23 cellular contexts compared by ENCODE assay signal in genomic region chr4:151850751-151851150, GRCh38.
DNase-seq lines count a peak whose midpoint lies in the region; ATAC-seq and TF ChIP-seq lines count a peak whose summit lies in the region.
"Had no signal": no experiment of that assay in that cellular context is flagged by ENCODE, and none has a peak within 500 bp of the region (broad histone marks: within the 10 kb centered on the region; RNA-seq: fewer than 3 reads in every experiment).

No MANE protein-coding gene starts in this region.

- no peak overlapping the region for H3K27ac ChIP-seq in PC-3 (ENCODE audit: low read length)

- H3K4me1 ChIP-seq in PC-3 (ENCODE audit: insufficient read depth, low read length), result no peaks in the 10 kb centered on the region
- H3K4me1 ChIP-seq: esophagus squamous epithelium had no signal

- H3K36me3 ChIP-seq in BJ (ENCODE audit: control insufficient read depth, insufficient read depth, low read length) (no peaks in the 10 kb centered on the region), PC-3 (ENCODE audit: low read depth, low read length) (no peaks in the 10 kb centered on the region)
- H3K36me3 ChIP-seq: esophagus squamous epithelium had no signal

- H3F3A ChIP-seq in PC-3 (ENCODE audit: low read length, unreplicated experiment), result no peaks in the 10 kb centered on the region

- peak; percentile 29 for ATAC-seq in PC-3
- ATAC-seq in omental fat pad (ENCODE audit: low FRiP score), result peak; percentile 57
- ATAC-seq in HG03469 (IDR thresholded peaks at IDR 0.05; ENCODE audit: unreplicated experiment), result no peak
- ATAC-seq in HG02642 (IDR thresholded peaks at IDR 0.05; ENCODE audit: poor library complexity, unreplicated experiment), result no peak
- ATAC-seq in HG03175 (IDR thresholded peaks at IDR 0.05; ENCODE audit: unreplicated experiment), result no peak
- ATAC-seq: activated CD4-positive, CD25-positive, alpha-beta regulatory T cell treated with anti-CD3 and anti-CD28 coated beads, Interleukin-2, amount 50 U/mL, for 24 hours; activated CD8-positive, alpha-beta T cell treated with anti-CD3 and anti-CD28 coated beads, Interleukin-2, amount 10 ng/mL, durations not matched to agents 7 days and 5 days; effector memory CD8-positive, alpha-beta T cell had no signal

- no peaks in the 10 kb centered on the region for H3K79me2 ChIP-seq in PC-3 (ENCODE audit: low read length)

- no peak overlapping the region for H2AFZ ChIP-seq in PC-3 (ENCODE audit: low read length)

- no peaks in the 10 kb centered on the region for H3K9me3 ChIP-seq in PC-3 (ENCODE audit: low read length)
- H3K9me3 ChIP-seq: esophagus squamous epithelium had no signal

- intact Hi-C loops in PC-3 (cut with micrococcal nuclease), result no loop called here

- no peaks in the 10 kb centered on the region for H4K20me1 ChIP-seq in PC-3 (ENCODE audit: low read length)

- CTCF ChIA-PET in BJ (lab: Yijun Ruan, JAX) (no interaction called here), PC-3 (lab: Charles Lee) (interaction anchor here (0.5 kb wide), 1 partner anchor 460 kb away, joined by 3 read pairs; no protein-coding TSS in a partner anchor)

- no peaks in the 10 kb centered on the region; the same call in 1 of the 2 replicates for H3K27me3 ChIP-seq in BJ (ENCODE audit: control insufficient read depth, insufficient read depth, low read length)
- H3K27me3 ChIP-seq in PC-3 (ENCODE audit: low read length), result no peaks in the 10 kb centered on the region
- H3K27me3 ChIP-seq: esophagus squamous epithelium had no signal

- no peaks in the 10 kb centered on the region for H3K9me2 ChIP-seq in PC-3 (replicated peaks; ENCODE audit: low read length)

- no peak overlapping the region for H3K4me2 ChIP-seq in PC-3 (ENCODE audit: low read length)

- no TSS peak for BruUV-seq in PC-3 (replicated peaks; lab: Mats Ljungman, UMichigan)

- no peak overlapping the region for H3K4me3 ChIP-seq in BJ (ENCODE audit: low read depth, low read length)
- no peak overlapping the region for H3K4me3 ChIP-seq in PC-3 (ENCODE audit: low read length)
- H3K4me3 ChIP-seq in fibroblast of mammary gland (ENCODE audit: control insufficient read depth, low read depth, low read length), result no peak overlapping the region
- H3K4me3 ChIP-seq: esophagus squamous epithelium had no signal

- POLR2A ChIA-PET in BJ (lab: Charles Lee) (no interaction called here), PC-3 (lab: Charles Lee; ENCODE audit: unreplicated experiment) (no interaction called here)

- no peak overlapping the region for H3K9ac ChIP-seq in PC-3 (ENCODE audit: low read length)

- TF ChIP-seq CTCF in BJ (IDR thresholded peaks at IDR 0.05; ENCODE audit: insufficient read depth, low read depth, low read length) (no peak), PC-3 (conservative IDR thresholded peaks at IDR 0.05; ENCODE audit: low read depth, low read length) (no peak), fibroblast of mammary gland (conservative IDR thresholded peaks at IDR 0.05; ENCODE audit: control insufficient read depth, insufficient read depth, low read depth, low read length) (no peak), omental fat pad (IDR thresholded peaks at IDR 0.05) (no peak)

- DNase-seq in BJ (ENCODE audit: low read depth) (peak; percentile 2), PC-3 (no peak), fibroblast of mammary gland (ENCODE audit: low read depth) (peak; percentile 89), omental fat pad (ENCODE audit: low spot score) (no peak), CD1c-positive myeloid dendritic cell (ENCODE audit: extremely low spot score) (no peak)
- DNase-seq: activated CD8-positive, alpha-beta T cell treated with anti-CD3 and anti-CD28 coated beads, Interleukin-2, amount 10 ng/mL, durations not matched to agents 7 days and 5 days; activated naive CD4-positive, alpha-beta T cell treated with Interleukin-2 at 50 U/mL for 16 hours; activated T-cell treated with anti-CD3 and anti-CD28 coated beads, Interleukin-2, amount 50 U/mL, for 1 hour; DMS 273 treated with DMSO at 0.1 percent for 48 hours; effector memory CD8-positive, alpha-beta T cell; esophagus squamous epithelium; H7; hypothalamus; kidney; NCI-H1417; NCI-H524 treated with DMSO at 0.1 percent for 48 hours; occipital lobe; stimulated activated CD4-positive, alpha-beta T cell treated with anti-CD3 and anti-CD28 coated beads, Interleukin-15, amount 100 ng/mL, for 24 hours; substantia nigra had no signal

Comparison
In these comparisons a context has a peak if more than half of its experiments do, and no peak if none do; other contexts are left out.
1. DNase-seq: peak in BJ (single experiment) and fibroblast of mammary gland (single experiment); none in PC-3 (single experiment), omental fat pad (single experiment) and CD1c-positive myeloid dendritic cell (single experiment).
2. ATAC-seq: peak in PC-3 (single experiment) and omental fat pad (single experiment); none in HG03469 (single experiment), HG02642 (single experiment) and HG03175 (single experiment).